ENCODE assay signal across 1 cellular context in the genomic region with DNA sequence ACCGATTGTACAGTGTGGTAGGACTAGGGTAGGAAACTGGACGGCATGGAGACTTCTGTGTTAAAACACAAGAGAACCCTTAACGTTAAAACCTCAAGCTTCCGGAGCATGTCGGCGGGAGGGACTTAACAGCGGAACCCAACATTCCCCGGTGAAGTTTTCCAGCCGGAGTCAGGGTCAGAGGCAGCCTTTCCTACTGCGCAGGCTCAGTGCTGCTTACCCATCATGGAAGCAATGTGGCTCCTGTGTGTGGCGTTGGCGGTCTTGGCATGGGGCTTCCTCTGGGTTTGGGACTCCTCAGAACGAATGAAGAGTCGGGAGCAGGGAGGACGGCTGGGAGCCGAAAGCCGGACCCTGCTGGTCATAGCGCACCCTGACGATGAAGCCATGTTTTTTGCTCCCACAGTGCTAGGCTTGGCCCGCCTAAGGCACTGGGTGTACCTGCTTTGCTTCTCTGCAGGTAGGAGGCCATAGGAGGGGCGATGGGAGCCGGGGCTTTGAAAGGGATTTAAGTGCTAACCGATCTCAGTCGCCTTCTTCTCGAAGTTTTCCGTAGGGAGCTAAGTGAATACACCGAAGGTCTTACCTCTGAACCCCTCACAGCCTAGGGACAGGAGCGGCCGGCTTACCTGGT.
A peak's percentile ranks its signal among the peaks of the same experiment; 100 is the strongest.
TF ChIP-seq lines count a peak whose summit lies in the region.

A gene (plus strand): TSS at position 209 of the 634 bp plus-strand sequence. CDS start 17 bp downstream, at position 226.

TF ChIP-seq in HepG2, 621 proteins besides CTCF, POLR2A, EP300 and RAD21 (continued from another document and continues in another):
- TF ChIP-seq, protein P1, sequence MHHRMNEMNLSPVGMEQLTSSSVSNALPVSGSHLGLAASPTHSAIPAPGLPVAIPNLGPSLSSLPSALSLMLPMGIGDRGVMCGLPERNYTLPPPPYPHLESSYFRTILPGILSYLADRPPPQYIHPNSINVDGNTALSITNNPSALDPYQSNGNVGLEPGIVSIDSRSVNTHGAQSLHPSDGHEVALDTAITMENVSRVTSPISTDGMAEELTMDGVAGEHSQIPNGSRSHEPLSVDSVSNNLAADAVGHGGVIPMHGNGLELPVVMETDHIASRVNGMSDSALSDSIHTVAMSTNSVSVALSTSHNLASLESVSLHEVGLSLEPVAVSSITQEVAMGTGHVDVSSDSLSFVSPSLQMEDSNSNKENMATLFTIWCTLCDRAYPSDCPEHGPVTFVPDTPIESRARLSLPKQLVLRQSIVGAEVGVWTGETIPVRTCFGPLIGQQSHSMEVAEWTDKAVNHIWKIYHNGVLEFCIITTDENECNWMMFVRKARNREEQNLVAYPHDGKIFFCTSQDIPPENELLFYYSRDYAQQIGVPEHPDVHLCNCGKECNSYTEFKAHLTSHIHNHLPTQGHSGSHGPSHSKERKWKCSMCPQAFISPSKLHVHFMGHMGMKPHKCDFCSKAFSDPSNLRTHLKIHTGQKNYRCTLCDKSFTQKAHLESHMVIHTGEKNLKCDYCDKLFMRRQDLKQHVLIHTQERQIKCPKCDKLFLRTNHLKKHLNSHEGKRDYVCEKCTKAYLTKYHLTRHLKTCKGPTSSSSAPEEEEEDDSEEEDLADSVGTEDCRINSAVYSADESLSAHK (CRISPR knock-in tag; IDR thresholded peaks at IDR 0.05; ENCODE audit: borderline replicate concordance) = no peak
- TF ChIP-seq, protein P2, sequence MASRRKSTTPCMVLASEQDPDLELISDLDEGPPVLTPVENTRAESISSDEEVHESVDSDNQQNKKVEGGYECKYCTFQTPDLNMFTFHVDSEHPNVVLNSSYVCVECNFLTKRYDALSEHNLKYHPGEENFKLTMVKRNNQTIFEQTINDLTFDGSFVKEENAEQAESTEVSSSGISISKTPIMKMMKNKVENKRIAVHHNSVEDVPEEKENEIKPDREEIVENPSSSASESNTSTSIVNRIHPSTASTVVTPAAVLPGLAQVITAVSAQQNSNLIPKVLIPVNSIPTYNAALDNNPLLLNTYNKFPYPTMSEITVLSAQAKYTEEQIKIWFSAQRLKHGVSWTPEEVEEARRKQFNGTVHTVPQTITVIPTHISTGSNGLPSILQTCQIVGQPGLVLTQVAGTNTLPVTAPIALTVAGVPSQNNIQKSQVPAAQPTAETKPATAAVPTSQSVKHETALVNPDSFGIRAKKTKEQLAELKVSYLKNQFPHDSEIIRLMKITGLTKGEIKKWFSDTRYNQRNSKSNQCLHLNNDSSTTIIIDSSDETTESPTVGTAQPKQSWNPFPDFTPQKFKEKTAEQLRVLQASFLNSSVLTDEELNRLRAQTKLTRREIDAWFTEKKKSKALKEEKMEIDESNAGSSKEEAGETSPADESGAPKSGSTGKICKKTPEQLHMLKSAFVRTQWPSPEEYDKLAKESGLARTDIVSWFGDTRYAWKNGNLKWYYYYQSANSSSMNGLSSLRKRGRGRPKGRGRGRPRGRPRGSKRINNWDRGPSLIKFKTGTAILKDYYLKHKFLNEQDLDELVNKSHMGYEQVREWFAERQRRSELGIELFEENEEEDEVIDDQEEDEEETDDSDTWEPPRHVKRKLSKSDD (CRISPR knock-in tag; IDR thresholded peaks at IDR 0.05; ENCODE audit: low read depth) = peak; percentile 82; the same call in 1 of the 2 replicates
- TF ChIP-seq, protein P3, sequence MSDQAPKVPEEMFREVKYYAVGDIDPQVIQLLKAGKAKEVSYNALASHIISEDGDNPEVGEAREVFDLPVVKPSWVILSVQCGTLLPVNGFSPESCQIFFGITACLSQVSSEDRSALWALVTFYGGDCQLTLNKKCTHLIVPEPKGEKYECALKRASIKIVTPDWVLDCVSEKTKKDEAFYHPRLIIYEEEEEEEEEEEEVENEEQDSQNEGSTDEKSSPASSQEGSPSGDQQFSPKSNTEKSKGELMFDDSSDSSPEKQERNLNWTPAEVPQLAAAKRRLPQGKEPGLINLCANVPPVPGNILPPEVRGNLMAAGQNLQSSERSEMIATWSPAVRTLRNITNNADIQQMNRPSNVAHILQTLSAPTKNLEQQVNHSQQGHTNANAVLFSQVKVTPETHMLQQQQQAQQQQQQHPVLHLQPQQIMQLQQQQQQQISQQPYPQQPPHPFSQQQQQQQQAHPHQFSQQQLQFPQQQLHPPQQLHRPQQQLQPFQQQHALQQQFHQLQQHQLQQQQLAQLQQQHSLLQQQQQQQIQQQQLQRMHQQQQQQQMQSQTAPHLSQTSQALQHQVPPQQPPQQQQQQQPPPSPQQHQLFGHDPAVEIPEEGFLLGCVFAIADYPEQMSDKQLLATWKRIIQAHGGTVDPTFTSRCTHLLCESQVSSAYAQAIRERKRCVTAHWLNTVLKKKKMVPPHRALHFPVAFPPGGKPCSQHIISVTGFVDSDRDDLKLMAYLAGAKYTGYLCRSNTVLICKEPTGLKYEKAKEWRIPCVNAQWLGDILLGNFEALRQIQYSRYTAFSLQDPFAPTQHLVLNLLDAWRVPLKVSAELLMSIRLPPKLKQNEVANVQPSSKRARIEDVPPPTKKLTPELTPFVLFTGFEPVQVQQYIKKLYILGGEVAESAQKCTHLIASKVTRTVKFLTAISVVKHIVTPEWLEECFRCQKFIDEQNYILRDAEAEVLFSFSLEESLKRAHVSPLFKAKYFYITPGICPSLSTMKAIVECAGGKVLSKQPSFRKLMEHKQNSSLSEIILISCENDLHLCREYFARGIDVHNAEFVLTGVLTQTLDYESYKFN (CRISPR knock-in tag; conservative IDR thresholded peaks at IDR 0.05) = peak; percentile 39
- TF ChIP-seq, protein P4, sequence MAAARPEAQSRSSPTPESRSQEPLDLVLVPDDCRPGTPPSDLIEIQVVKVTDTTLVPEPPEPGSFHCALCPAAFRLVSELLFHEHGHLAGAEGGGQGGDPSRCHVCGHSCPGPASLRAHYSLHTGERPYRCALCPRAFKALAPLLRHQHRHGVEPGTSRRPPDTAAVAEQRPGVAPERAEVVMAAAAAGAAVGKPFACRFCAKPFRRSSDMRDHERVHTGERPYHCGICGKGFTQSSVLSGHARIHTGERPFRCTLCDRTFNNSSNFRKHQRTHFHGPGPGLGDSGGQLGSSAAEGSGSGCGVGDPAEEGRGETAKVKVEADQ (CRISPR knock-in tag; IDR thresholded peaks at IDR 0.05; ENCODE audit: borderline replicate concordance) = peak; percentile 80
- TF ChIP-seq NR3C1 (CRISPR knock-in tag; IDR thresholded peaks at IDR 0.05) = no peak
- TF ChIP-seq ZNF607 (CRISPR knock-in tag; IDR thresholded peaks at IDR 0.05; ENCODE audit: borderline replicate concordance) = peak; percentile 57; the same call in 1 of the 2 replicates
- TF ChIP-seq JUND (CRISPR knock-in tag; IDR thresholded peaks at IDR 0.05) = no peak
- TF ChIP-seq MAFK (conservative IDR thresholded peaks at IDR 0.05 in 1 of 2, IDR thresholded peaks at IDR 0.05 in 1 of 2; ENCODE audit: low read length in 2 of 2) = no peak
- TF ChIP-seq CHCHD3 (CRISPR knock-in tag; IDR thresholded peaks at IDR 0.05) = peak; percentile 11; the same call in 1 of the 2 replicates
- TF ChIP-seq POLR2AphosphoS5 (IDR thresholded peaks at IDR 0.05; ENCODE audit: low read depth, low read length) = peak; percentile 98
- TF ChIP-seq ZNF496 (CRISPR knock-in tag; IDR thresholded peaks at IDR 0.05; ENCODE audit: insufficient replicate concordance) = no peak
- no peak for TF ChIP-seq ZNF234 (CRISPR knock-in tag; conservative IDR thresholded peaks at IDR 0.05)
- TF ChIP-seq, protein P5, sequence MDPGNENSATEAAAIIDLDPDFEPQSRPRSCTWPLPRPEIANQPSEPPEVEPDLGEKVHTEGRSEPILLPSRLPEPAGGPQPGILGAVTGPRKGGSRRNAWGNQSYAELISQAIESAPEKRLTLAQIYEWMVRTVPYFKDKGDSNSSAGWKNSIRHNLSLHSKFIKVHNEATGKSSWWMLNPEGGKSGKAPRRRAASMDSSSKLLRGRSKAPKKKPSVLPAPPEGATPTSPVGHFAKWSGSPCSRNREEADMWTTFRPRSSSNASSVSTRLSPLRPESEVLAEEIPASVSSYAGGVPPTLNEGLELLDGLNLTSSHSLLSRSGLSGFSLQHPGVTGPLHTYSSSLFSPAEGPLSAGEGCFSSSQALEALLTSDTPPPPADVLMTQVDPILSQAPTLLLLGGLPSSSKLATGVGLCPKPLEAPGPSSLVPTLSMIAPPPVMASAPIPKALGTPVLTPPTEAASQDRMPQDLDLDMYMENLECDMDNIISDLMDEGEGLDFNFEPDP (CRISPR knock-in tag; conservative IDR thresholded peaks at IDR 0.05) = no peak
- no peak; the same call in 1 of the 2 replicates for TF ChIP-seq ARNTL (CRISPR knock-in tag; IDR thresholded peaks at IDR 0.05)
- no peak for TF ChIP-seq ATF1 (CRISPR knock-in tag; IDR thresholded peaks at IDR 0.05)
- TF ChIP-seq ZNF441 (CRISPR knock-in tag; IDR thresholded peaks at IDR 0.05; ENCODE audit: borderline replicate concordance) = peak; percentile 64; the same call in 1 of the 2 replicates
- TF ChIP-seq, protein P6, sequence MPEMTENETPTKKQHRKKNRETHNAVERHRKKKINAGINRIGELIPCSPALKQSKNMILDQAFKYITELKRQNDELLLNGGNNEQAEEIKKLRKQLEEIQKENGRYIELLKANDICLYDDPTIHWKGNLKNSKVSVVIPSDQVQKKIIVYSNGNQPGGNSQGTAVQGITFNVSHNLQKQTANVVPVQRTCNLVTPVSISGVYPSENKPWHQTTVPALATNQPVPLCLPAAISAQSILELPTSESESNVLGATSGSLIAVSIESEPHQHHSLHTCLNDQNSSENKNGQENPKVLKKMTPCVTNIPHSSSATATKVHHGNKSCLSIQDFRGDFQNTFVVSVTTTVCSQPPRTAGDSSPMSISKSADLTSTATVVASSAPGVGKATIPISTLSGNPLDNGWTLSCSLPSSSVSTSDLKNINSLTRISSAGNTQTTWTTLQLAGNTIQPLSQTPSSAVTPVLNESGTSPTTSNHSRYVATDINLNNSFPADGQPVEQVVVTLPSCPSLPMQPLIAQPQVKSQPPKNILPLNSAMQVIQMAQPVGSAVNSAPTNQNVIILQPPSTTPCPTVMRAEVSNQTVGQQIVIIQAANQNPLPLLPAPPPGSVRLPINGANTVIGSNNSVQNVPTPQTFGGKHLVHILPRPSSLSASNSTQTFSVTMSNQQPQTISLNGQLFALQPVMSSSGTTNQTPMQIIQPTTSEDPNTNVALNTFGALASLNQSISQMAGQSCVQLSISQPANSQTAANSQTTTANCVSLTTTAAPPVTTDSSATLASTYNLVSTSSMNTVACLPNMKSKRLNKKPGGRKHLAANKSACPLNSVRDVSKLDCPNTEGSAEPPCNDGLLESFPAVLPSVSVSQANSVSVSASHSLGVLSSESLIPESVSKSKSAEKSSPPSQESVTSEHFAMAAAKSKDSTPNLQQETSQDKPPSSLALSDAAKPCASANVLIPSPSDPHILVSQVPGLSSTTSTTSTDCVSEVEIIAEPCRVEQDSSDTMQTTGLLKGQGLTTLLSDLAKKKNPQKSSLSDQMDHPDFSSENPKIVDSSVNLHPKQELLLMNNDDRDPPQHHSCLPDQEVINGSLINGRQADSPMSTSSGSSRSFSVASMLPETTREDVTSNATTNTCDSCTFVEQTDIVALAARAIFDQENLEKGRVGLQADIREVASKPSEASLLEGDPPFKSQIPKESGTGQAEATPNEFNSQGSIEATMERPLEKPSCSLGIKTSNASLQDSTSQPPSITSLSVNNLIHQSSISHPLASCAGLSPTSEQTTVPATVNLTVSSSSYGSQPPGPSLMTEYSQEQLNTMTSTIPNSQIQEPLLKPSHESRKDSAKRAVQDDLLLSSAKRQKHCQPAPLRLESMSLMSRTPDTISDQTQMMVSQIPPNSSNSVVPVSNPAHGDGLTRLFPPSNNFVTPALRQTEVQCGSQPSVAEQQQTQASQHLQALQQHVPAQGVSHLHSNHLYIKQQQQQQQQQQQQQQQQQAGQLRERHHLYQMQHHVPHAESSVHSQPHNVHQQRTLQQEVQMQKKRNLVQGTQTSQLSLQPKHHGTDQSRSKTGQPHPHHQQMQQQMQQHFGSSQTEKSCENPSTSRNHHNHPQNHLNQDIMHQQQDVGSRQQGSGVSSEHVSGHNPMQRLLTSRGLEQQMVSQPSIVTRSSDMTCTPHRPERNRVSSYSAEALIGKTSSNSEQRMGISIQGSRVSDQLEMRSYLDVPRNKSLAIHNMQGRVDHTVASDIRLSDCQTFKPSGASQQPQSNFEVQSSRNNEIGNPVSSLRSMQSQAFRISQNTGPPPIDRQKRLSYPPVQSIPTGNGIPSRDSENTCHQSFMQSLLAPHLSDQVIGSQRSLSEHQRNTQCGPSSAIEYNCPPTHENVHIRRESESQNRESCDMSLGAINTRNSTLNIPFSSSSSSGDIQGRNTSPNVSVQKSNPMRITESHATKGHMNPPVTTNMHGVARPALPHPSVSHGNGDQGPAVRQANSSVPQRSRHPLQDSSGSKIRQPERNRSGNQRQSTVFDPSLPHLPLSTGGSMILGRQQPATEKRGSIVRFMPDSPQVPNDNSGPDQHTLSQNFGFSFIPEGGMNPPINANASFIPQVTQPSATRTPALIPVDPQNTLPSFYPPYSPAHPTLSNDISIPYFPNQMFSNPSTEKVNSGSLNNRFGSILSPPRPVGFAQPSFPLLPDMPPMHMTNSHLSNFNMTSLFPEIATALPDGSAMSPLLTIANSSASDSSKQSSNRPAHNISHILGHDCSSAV (CRISPR knock-in tag; IDR thresholded peaks at IDR 0.05; ENCODE audit: borderline replicate concordance) = peak; percentile 89; the same call in 1 of the 2 replicates
- no peak for TF ChIP-seq ATRX (CRISPR knock-in tag; IDR thresholded peaks at IDR 0.05; ENCODE audit: borderline replicate concordance)
- TF ChIP-seq RFXANK (CRISPR knock-in tag; IDR thresholded peaks at IDR 0.05) = peak; percentile 48
- no peak for TF ChIP-seq ZNF326 (CRISPR knock-in tag; IDR thresholded peaks at IDR 0.05; ENCODE audit: borderline replicate concordance)
- no peak for TF ChIP-seq IKZF1 (IDR thresholded peaks at IDR 0.05)
- TF ChIP-seq WIZ (CRISPR knock-in tag; IDR thresholded peaks at IDR 0.05) = peak; percentile 39; the same call in 1 of the 2 replicates
- TF ChIP-seq MEIS1 (CRISPR knock-in tag; IDR thresholded peaks at IDR 0.05; ENCODE audit: borderline replicate concordance) = no peak
- TF ChIP-seq NR2F2 (IDR thresholded peaks at IDR 0.05; ENCODE audit: borderline replicate concordance, low read depth) = no peak; the same call in 1 of the 2 replicates
- TF ChIP-seq ZNF562 (CRISPR knock-in tag; IDR thresholded peaks at IDR 0.05; ENCODE audit: borderline replicate concordance) = no peak
- TF ChIP-seq TOE1 (CRISPR knock-in tag; IDR thresholded peaks at IDR 0.05) = no peak; the same call in 1 of the 2 replicates
- no peak for TF ChIP-seq ZNF468 (CRISPR knock-in tag; IDR thresholded peaks at IDR 0.05)
- TF ChIP-seq U2AF2 (IDR thresholded peaks at IDR 0.05; ENCODE audit: low read depth, low read length) = no peak
- no peak for TF ChIP-seq ZNF572 (CRISPR knock-in tag; IDR thresholded peaks at IDR 0.05)
- TF ChIP-seq RFX1 (IDR thresholded peaks at IDR 0.05) = no peak
- no peak for TF ChIP-seq HOXA7 (CRISPR knock-in tag; IDR thresholded peaks at IDR 0.05)
- 0 out of 2 replicates have a peak, but pooled peaks have one; percentile 70 for TF ChIP-seq ZNF83 (CRISPR knock-in tag; IDR thresholded peaks at IDR 0.05; ENCODE audit: borderline replicate concordance)
- TF ChIP-seq ZNF589 (CRISPR knock-in tag; conservative IDR thresholded peaks at IDR 0.05) = 0 out of 2 replicates have a peak, but pooled peaks have one; percentile 61
- TF ChIP-seq, protein P7, sequence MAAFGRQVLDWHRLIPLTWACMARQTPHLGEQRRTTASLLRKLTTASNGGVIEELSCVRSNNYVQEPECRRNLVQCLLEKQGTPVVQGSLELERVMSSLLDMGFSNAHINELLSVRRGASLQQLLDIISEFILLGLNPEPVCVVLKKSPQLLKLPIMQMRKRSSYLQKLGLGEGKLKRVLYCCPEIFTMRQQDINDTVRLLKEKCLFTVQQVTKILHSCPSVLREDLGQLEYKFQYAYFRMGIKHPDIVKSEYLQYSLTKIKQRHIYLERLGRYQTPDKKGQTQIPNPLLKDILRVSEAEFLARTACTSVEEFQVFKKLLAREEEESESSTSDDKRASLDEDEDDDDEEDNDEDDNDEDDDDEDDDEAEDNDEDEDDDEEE (CRISPR knock-in tag; IDR thresholded peaks at IDR 0.05) = peak; percentile 64; the same call in 1 of the 2 replicates
- TF ChIP-seq BRD4 (CRISPR knock-in tag; IDR thresholded peaks at IDR 0.05) = peak; percentile 94
